Comparison of ENCODE assay signal across 10 cellular contexts in the genomic region with DNA sequence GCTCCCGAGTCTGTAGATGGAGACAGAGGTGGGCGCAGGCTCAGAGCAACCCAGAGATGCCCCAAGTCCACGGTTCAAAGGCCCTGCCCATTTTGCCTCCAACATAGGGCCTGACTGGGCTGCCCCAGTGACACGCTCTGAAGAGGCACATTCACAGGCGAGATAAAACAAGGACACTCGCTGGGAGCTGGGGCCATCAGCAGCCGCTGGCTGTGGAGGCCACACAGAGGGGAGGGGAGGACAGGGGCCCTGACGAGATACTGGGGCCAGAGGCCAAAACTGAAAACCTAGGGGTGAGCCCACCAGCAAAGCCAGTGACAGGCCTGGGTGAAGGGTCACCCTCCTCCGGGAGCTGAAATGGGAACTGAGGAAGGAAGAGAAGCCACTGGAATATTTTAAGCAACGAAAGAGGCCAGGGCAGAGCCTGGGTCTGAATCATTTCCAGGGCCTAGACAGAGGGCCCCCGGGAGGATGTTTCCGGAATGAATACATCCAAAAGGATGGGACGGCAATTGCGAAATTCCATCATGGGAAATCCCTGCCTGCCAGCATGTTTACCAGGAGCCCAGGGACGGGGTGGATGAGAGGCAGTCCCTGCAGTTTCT. TPM values are rescaled to one million over a fixed set of nuclear protein-coding genes. Genes with fewer than 3 reads are reported as not detected.
DNase-seq lines count a peak whose midpoint lies in the region; ATAC-seq, FAIRE-seq and TF ChIP-seq lines count a peak whose summit lies in the region.
"Had no signal": no experiment of that assay in that cellular context is flagged by ENCODE, and none has a peak within 500 bp of the region (broad histone marks: within the 10 kb centered on the region; RNA-seq: fewer than 3 reads in every experiment).

No MANE protein-coding gene starts in this region.

- ATAC-seq in HG03439 (IDR thresholded peaks at IDR 0.05; ENCODE audit: unreplicated experiment) (no peak), HG02642 (IDR thresholded peaks at IDR 0.05; ENCODE audit: poor library complexity, unreplicated experiment) (no peak)

- H3K36me3 ChIP-seq in brain microvascular endothelial cell (replicated peaks) (no peaks in the 10 kb centered on the region), keratinocyte (ENCODE audit: control insufficient read depth in 2 of 2, extremely low read depth in 1 of 2, insufficient read depth in 2 of 2, low read length in 2 of 2) (no peaks in the 10 kb centered on the region), stomach (no peaks in the 10 kb centered on the region)

- DNase-seq in GOT3 (lab: John Stamatoyannopoulos, UW): peak; percentile 41
- DNase-seq in brain microvascular endothelial cell: peak; percentile 85
- DNase-seq in keratinocyte (ENCODE audit: low read depth, low spot score): no peak
- peak; percentile 28 for DNase-seq in stomach
- DNase-seq in UCSD-AML1 (lab: John Stamatoyannopoulos, UW; ENCODE audit: unreplicated experiment): no peak
- no peak for DNase-seq in dorsolateral prefrontal cortex
- DNase-seq: posterior cingulate gyrus, substantia nigra had no signal

- no peaks in the 10 kb centered on the region for H4K20me1 ChIP-seq in keratinocyte (ENCODE audit: control insufficient read depth, extremely low read depth, insufficient read depth, low read length)

- no peaks in the 10 kb centered on the region for H3K79me2 ChIP-seq in keratinocyte (ENCODE audit: control insufficient read depth, insufficient read depth, low read length)

- H3K27me3 ChIP-seq in brain microvascular endothelial cell (replicated peaks) (no peaks in the 10 kb centered on the region), keratinocyte (ENCODE audit: control insufficient read depth, extremely low read depth, insufficient read depth, low read length) (no peaks in the 10 kb centered on the region), stomach (peaks cover 0 to 34% (median 0%) of the 10 kb centered on the region in 3 donors), dorsolateral prefrontal cortex (no peaks in the 10 kb centered on the region)

- dilution Hi-C loops in keratinocyte (cut with MboI; ENCODE audit: extremely low pct_ligation_motif_present, low sequenced_read_pairs): no loop called here

- H3K4me1 ChIP-seq in keratinocyte (ENCODE audit: control insufficient read depth, extremely low read depth, insufficient read depth, low read length) (peaks cover 33% of the 10 kb centered on the region), stomach (peaks cover 0 to 7% (median 0%) of the 10 kb centered on the region in 4 donors)

- peak overlapping the region; percentile 51 for H3K4me2 ChIP-seq in keratinocyte (ENCODE audit: control insufficient read depth, extremely low read depth, insufficient read depth, low read depth, low read length)

- H3K9me1 ChIP-seq in keratinocyte (ENCODE audit: control insufficient read depth, extremely low read depth, insufficient read depth, low read length): no peaks in the 10 kb centered on the region

- peak; percentile 90 for FAIRE-seq in keratinocyte (lab: Jason Lieb, UNC)

- no peak overlapping the region for H3K4me3 ChIP-seq in brain microvascular endothelial cell (ENCODE audit: low read depth, low read length)
- no peak overlapping the region for H3K4me3 ChIP-seq in keratinocyte (ENCODE audit: control insufficient read depth in 2 of 3, extremely low read depth in 1 of 3, insufficient read depth in 2 of 3, low read depth in 1 of 3, low read length in 3 of 3)
- H3K4me3 ChIP-seq in stomach: no peak overlapping the region
- no peak overlapping the region for H3K4me3 ChIP-seq in dorsolateral prefrontal cortex

- TF ChIP-seq CTCF in brain microvascular endothelial cell (IDR thresholded peaks at IDR 0.05; ENCODE audit: low read depth, low read length, missing control alignments) (no peak), keratinocyte (optimal IDR thresholded peaks at IDR 0.05 in 1 of 3, IDR thresholded peaks at IDR 0.05 in 1 of 3, conservative IDR thresholded peaks at IDR 0.05 in 1 of 3; ENCODE audit: extremely low read depth in 1 of 3, insufficient read depth in 2 of 3, low read length in 3 of 3) (no peak), stomach (IDR thresholded peaks at IDR 0.05) (no peak), dorsolateral prefrontal cortex (IDR thresholded peaks at IDR 0.05 in 54 of 56, conservative IDR thresholded peaks at IDR 0.05 in 2 of 56; ENCODE audit: low read depth in 1 of 56, partially characterized antibody in 56 of 56) (no peak)

- WGBS in stomach, 5 donors: 64 to 75% (median 68%) methylated on average over 15 of the region's 15 CpGs

- in situ Hi-C loops in brain microvascular endothelial cell (cut with HindIII; ENCODE audit: low pct_ligation_motif_present, low sequenced_read_pairs): no loop called here

- intact Hi-C loops in stomach (cut with DNase I; ENCODE audit: low total_unique reads) (no loop called here), dorsolateral prefrontal cortex (cut with DNase I) (no loop called here)

- TF ChIP-seq POLR2A in stomach (IDR thresholded peaks at IDR 0.05): no peak

- no peak overlapping the region for H3K9ac ChIP-seq in keratinocyte (ENCODE audit: control insufficient read depth, extremely low read depth, insufficient read depth, low read length)

- H3K27ac ChIP-seq in brain microvascular endothelial cell (peak overlapping the region; percentile 71), keratinocyte (ENCODE audit: control insufficient read depth, insufficient read depth, low read length) (peak overlapping the region; percentile 40), stomach (peak overlapping the region; percentile 20 to 69 (median 40)), dorsolateral prefrontal cortex (no peak overlapping the region)

- H3K9me3 ChIP-seq in keratinocyte (ENCODE audit: control insufficient read depth, low read depth, low read length) (no peaks in the 10 kb centered on the region), stomach (no peaks in the 10 kb centered on the region)

- no peak for TF ChIP-seq EP300 in stomach (IDR thresholded peaks at IDR 0.05)

- H2AFZ ChIP-seq in keratinocyte (ENCODE audit: control insufficient read depth, low read length): peak overlapping the region; percentile 69

RNA-seq across cellular contexts. Expression of a gene that starts 28.8 kb away (rescaled TPM):
- polyA plus RNA-seq in keratinocyte: 5.4 to 8.5 TPM (median 8.1 TPM) in 3 replicates
- 4.8 TPM for polyA plus RNA-seq in keratinocyte (2011; ENCODE audit: low read depth)
- polyA plus RNA-seq in keratinocyte (2011; cell fraction: cytosol; rRNA removed): 5.1 and 6.9 TPM in 2 replicates
- polyA plus RNA-seq in keratinocyte (2011; cell fraction: nucleus; rRNA removed): 18.1 and 20.3 TPM in 2 replicates
- 4.1 and 4.8 TPM in 2 replicates for polyA plus RNA-seq in keratinocyte (2012; ENCODE audit: low replicate concordance)
- polyA minus RNA-seq in keratinocyte: 7.7 to 14.1 TPM (median 13.7 TPM) in 3 replicates
- polyA minus RNA-seq in keratinocyte (2011; cell fraction: cytosol; rRNA and poly(A)+ RNA removed): 10.6 TPM
- 7.9 and 17.2 TPM in 2 replicates for polyA minus RNA-seq in keratinocyte (2011; cell fraction: nucleus; rRNA and poly(A)+ RNA removed)
- total RNA-seq in stomach: 10 to 100 TPM in 2 of 5 donors, 1 to 10 TPM in 3; 2.9 to 25.5 (median 6.1) TPM
- polyA plus RNA-seq in stomach: 1 to 10 TPM; 2.0 to 2.7 (median 2.4) TPM
- total RNA-seq in dorsolateral prefrontal cortex: 100 to 1,000 TPM in 118 of 120 experiments, 10 to 100 TPM in 2; 81.7 to 241 (median 174) TPM

Comparison
In these comparisons a context has a peak if more than half of its experiments do, and no peak if none do; other contexts are left out.
1. DNase-seq: peak in GOT3 (single experiment), brain microvascular endothelial cell (single experiment) and stomach (single experiment); none in keratinocyte (single experiment), UCSD-AML1 (single experiment) and dorsolateral prefrontal cortex (0 of 10).
2. H3K27ac ChIP-seq: peak in brain microvascular endothelial cell (single experiment), keratinocyte (single experiment) and stomach (5 of 5); none in dorsolateral prefrontal cortex (0 of 59).